In the genomic region with DNA sequence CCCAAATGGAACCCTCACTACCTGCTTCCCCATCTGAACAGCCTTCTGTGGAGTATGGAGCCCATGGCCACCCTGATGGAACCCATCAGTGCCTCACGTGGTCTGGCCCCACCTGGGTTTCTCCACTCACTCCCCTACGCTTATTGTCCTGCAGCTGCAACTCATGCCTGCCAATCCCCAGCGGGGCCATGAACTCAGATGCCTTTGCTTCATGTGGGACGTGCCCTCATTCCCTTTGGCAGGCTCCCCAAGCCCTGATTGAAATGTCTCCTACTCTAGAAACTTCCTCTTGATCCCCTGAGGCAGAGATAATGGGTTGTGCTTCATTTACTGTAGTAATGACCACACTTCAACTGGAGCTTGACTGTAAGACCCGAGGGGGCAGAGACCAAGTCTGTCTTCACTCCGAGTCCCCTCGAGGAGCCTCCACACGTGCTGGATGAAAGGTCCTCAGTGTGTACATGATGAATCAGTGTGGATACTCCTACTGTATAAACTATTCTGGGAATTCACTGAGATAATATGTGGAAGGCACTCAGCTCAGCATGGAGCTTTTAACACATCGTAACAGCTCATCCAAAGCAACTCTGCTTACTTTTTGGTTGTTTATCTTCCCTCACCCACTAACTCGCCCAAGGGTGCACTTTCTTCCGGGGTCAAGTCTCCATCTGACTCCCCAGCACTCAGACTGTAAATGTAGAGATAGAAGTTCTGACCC, we compare ENCODE assay signal across 13 cellular contexts.
A peak's percentile ranks its signal among the peaks of the same experiment; 100 is the strongest.
DNase-seq lines count a peak whose midpoint lies in the region; ATAC-seq, FAIRE-seq and TF ChIP-seq lines count a peak whose summit lies in the region.
"Had no signal": no experiment of that assay in that cellular context is flagged by ENCODE, and none has a peak within 500 bp of the region (broad histone marks: within the 10 kb centered on the region; RNA-seq: fewer than 3 reads in every experiment).

No MANE protein-coding gene starts in this region.

- no peak overlapping the region for H3K9ac ChIP-seq in IMR-90 (ENCODE audit: low read depth, low read length)
- no peak overlapping the region for H3K9ac ChIP-seq in mesenchymal stem cell (ENCODE audit: low read length)
- H3K9ac ChIP-seq: SK-N-SH had no signal

- H2AK5ac ChIP-seq in IMR-90 (ENCODE audit: low read depth, low read length), result no peak overlapping the region
- H2AK5ac ChIP-seq in mesenchymal stem cell (ENCODE audit: low read length, severe bottlenecking), result peak overlapping the region; percentile 98

- POLR2A ChIA-PET in A549 (lab: Yijun Ruan, JAX) (no interaction called here), IMR-90 (lab: Charles Lee; ENCODE audit: unreplicated experiment) (no interaction called here)

- 38% methylated on average over 11 of the region's 11 CpGs for WGBS in A549 (ENCODE audit: missing lambda C conversion rate)
- WGBS in IMR-90 (ENCODE audit: extremely low coverage in 2 of 2, insufficient read length in 1 of 2), 2 experiments, result 100% methylated on average over 1 of the region's 11 CpGs; no CpG with 5 or more reads in 1 of the 2 experiments
- WGBS in mesenchymal stem cell, result 66% methylated on average over 8 of the region's 11 CpGs
- WGBS in upper lobe of left lung, 2 donors, result 83 to 89% methylated on average over 11 of the region's 11 CpGs

- no TSS peak for BruUV-seq in IMR-90 (replicated peaks; lab: Mats Ljungman, UMichigan)

- FAIRE-seq in A549 (lab: Jason Lieb, UNC), result no peak
- FAIRE-seq: pancreas had no signal

- H4K91ac ChIP-seq in IMR-90 (ENCODE audit: insufficient read depth, low read depth, low read length) (no peak overlapping the region), mesenchymal stem cell (ENCODE audit: low read length) (no peak overlapping the region)

- no peaks in the 10 kb centered on the region for H4K20me1 ChIP-seq in IMR-90 (ENCODE audit: insufficient read depth, low read length)

- CTCF ChIA-PET in A549 (lab: Yijun Ruan, JAX), result interaction anchor here (1.1 to 5.3 kb wide), 4 partner anchors 25 to 234 kb away, joined by 3 to 26 read pairs (median 4); no protein-coding TSS in a partner anchor
- CTCF ChIA-PET in IMR-90 (lab: Yijun Ruan, JAX), result interaction anchor here (0.5 to 0.6 kb wide), 2 partner anchors 232 to 1581 kb away, joined by 3 read pairs; no protein-coding TSS in a partner anchor

- H3K27ac ChIP-seq in A549 (peak overlapping the region; percentile 74 to 84; a peak in 5 of 6 replicates), IMR-90 (ENCODE audit: insufficient read depth, low read length) (no peak overlapping the region), mesenchymal stem cell (ENCODE audit: low read length, poor library complexity, severe bottlenecking) (peak overlapping the region; percentile 78), upper lobe of left lung (no peak overlapping the region), dorsolateral prefrontal cortex (peak overlapping the region in 18 of 59 donors; percentile 4 to 90 (median 36))
- H3K27ac ChIP-seq: pancreas had no signal

- H3K9me3 ChIP-seq in A549 (no peaks in the 10 kb centered on the region), IMR-90 (ENCODE audit: control insufficient read depth, insufficient read depth, low read length) (no peaks in the 10 kb centered on the region; the same call in 1 of the 2 replicates), mesenchymal stem cell (ENCODE audit: control insufficient read depth, low read length) (no peaks in the 10 kb centered on the region), upper lobe of left lung (no peaks in the 10 kb centered on the region)
- H3K9me3 ChIP-seq: pancreas, SK-N-SH had no signal

- peak overlapping the region; percentile 67 for H3K4me2 ChIP-seq in A549
- H3K4me2 ChIP-seq in IMR-90 (ENCODE audit: low read depth, low read length), result 0 out of 2 replicates have a peak overlapping the region, but pooled peaks have one; percentile 26
- no peak overlapping the region for H3K4me2 ChIP-seq in mesenchymal stem cell (ENCODE audit: low read length, poor library complexity, severe bottlenecking)
- H3K4me2 ChIP-seq: SK-N-SH had no signal

- H2BK5ac ChIP-seq in IMR-90 (ENCODE audit: low read depth, low read length, poor library complexity, severe bottlenecking) (no peak overlapping the region), mesenchymal stem cell (ENCODE audit: low read depth, low read length, poor library complexity, severe bottlenecking) (peak overlapping the region; percentile 81)

- no peak overlapping the region for H2BK120ac ChIP-seq in IMR-90 (ENCODE audit: low read depth, low read length)
- no peak overlapping the region for H2BK120ac ChIP-seq in mesenchymal stem cell (ENCODE audit: low read depth, low read length)

- in situ Hi-C loops in IMR-90 (cut with MboI; ENCODE audit: low sequenced_read_pairs), result no loop called here

- intact Hi-C loops in IMR-90 (cut with micrococcal nuclease) (no loop called here), dorsolateral prefrontal cortex (cut with DNase I) (no loop called here)

- H3K79me1 ChIP-seq in IMR-90 (ENCODE audit: low read depth in 1 of 2, low read length in 2 of 2) (no peaks in the 10 kb centered on the region), mesenchymal stem cell (replicated peaks; ENCODE audit: low read length, poor library complexity, severe bottlenecking) (no peaks in the 10 kb centered on the region)

- TF ChIP-seq RAD21 in A549 (conservative IDR thresholded peaks at IDR 0.05 in 1 of 2, IDR thresholded peaks at IDR 0.05 in 1 of 2), result no peak
- TF ChIP-seq RAD21 in IMR-90 (IDR thresholded peaks at IDR 0.05; ENCODE audit: low read length), result no peak

- H3K27me3 ChIP-seq in IMR-90 (ENCODE audit: control insufficient read depth, insufficient read depth, low read length) (peaks cover 20% of the 10 kb centered on the region), mesenchymal stem cell (ENCODE audit: control insufficient read depth in 1 of 2, insufficient read depth in 1 of 2, low read length in 2 of 2) (no peaks in the 10 kb centered on the region), upper lobe of left lung (no peaks in the 10 kb centered on the region), dorsolateral prefrontal cortex (no peaks in the 10 kb centered on the region)
- H3K27me3 ChIP-seq: pancreas had no signal

- H2AK9ac ChIP-seq in IMR-90 (replicated peaks; ENCODE audit: low read depth, low read length, poor library complexity), result no peak overlapping the region

- DNase-seq in A549 (ENCODE audit: low read depth in 1 of 2, low spot score in 1 of 2) (peak in 1 of 2 experiments; percentile 70), IMR-90 (peak; percentile 70), choroid plexus epithelial cell (ENCODE audit: low read depth) (peak; percentile 94), mesenchymal stem cell (peak; percentile 42), upper lobe of left lung (no peak), RPMI8226 (no peak), dorsolateral prefrontal cortex (no peak)
- DNase-seq: activated CD8-positive, alpha-beta memory T cell treated with anti-CD3 and anti-CD28 coated beads, Interleukin-2, amount 50 U/mL, for 4 hours; NCI-H2171; pancreas; SK-N-SH had no signal

- H3K4me3 ChIP-seq in A549 (no peak overlapping the region), IMR-90 (ENCODE audit: insufficient read depth, low read depth, low read length) (no peak overlapping the region), choroid plexus epithelial cell (ENCODE audit: low read depth, low read length) (no peak overlapping the region), mesenchymal stem cell (ENCODE audit: insufficient read depth in 1 of 2, low read depth in 1 of 2, low read length in 2 of 2) (no peak overlapping the region), upper lobe of left lung (no peak overlapping the region), dorsolateral prefrontal cortex (no peak overlapping the region)
- H3K4me3 ChIP-seq: coronary artery, pancreas had no signal

- TF ChIP-seq POLR2A in A549 (IDR thresholded peaks at IDR 0.05; ENCODE audit: low read length) (no peak), IMR-90 (IDR thresholded peaks at IDR 0.05; ENCODE audit: low read depth, low read length) (no peak), upper lobe of left lung (IDR thresholded peaks at IDR 0.05) (no peak)

- H2BK12ac ChIP-seq in mesenchymal stem cell (ENCODE audit: low read length in 2 of 2), result peak overlapping the region in 1 of 2 experiments; percentile 87

- H3K56ac ChIP-seq in IMR-90 (ENCODE audit: extremely low read depth, insufficient read depth, low read length), result no peak overlapping the region

- H3K4ac ChIP-seq in IMR-90 (ENCODE audit: low read depth, low read length) (no peak overlapping the region), mesenchymal stem cell (ENCODE audit: low read depth in 1 of 2, low read length in 2 of 2) (no peak overlapping the region)

- no peak overlapping the region for H2AFZ ChIP-seq in IMR-90 (replicated peaks; ENCODE audit: low read length, poor library complexity)
- no peak overlapping the region for H2AFZ ChIP-seq in mesenchymal stem cell (ENCODE audit: low read depth, low read length)

- H4K8ac ChIP-seq in IMR-90 (ENCODE audit: low read depth in 2 of 2, low read length in 2 of 2) (no peak overlapping the region), mesenchymal stem cell (ENCODE audit: low read length) (no peak overlapping the region)

- no peak for TF ChIP-seq EP300 in A549 (IDR thresholded peaks at IDR 0.05)
- no peak for TF ChIP-seq EP300 in upper lobe of left lung (IDR thresholded peaks at IDR 0.05)

- H3K36me3 ChIP-seq in IMR-90 (ENCODE audit: control insufficient read depth, insufficient read depth, low read length) (no peaks in the 10 kb centered on the region), mesenchymal stem cell (ENCODE audit: control insufficient read depth in 1 of 2, insufficient read depth in 2 of 2, low read depth in 1 of 2, low read length in 2 of 2) (no peaks in the 10 kb centered on the region), upper lobe of left lung (no peaks in the 10 kb centered on the region)
- H3K36me3 ChIP-seq: pancreas had no signal

- H3K9me1 ChIP-seq in IMR-90 (ENCODE audit: insufficient read depth, low read length), result no peaks in the 10 kb centered on the region

- dilution Hi-C loops in IMR-90 (cut with HindIII; ENCODE audit: low sequenced_read_pairs, unreplicated experiment), result no loop called here

- ATAC-seq in A549 (peak in 1 of 2 experiments; percentile 11; a peak in 2 of 6 replicates), IMR-90 (ENCODE audit: low read depth) (peak; percentile 67), upper lobe of left lung (ENCODE audit: low FRiP score in 2 of 2) (no peak), GM18498 (IDR thresholded peaks at IDR 0.05; ENCODE audit: unreplicated experiment) (no peak)
- ATAC-seq: pancreas had no signal

- no peak for TF ChIP-seq CTCF in A549 (IDR thresholded peaks at IDR 0.05)
- TF ChIP-seq CTCF in IMR-90 (conservative IDR thresholded peaks at IDR 0.05; ENCODE audit: low read depth, low read length), result no peak
- no peak for TF ChIP-seq CTCF in choroid plexus epithelial cell (conservative IDR thresholded peaks at IDR 0.05; ENCODE audit: low read depth, low read length)
- TF ChIP-seq CTCF in upper lobe of left lung (IDR thresholded peaks at IDR 0.05), result no peak
- TF ChIP-seq CTCF in dorsolateral prefrontal cortex (IDR thresholded peaks at IDR 0.05 in 54 of 56, conservative IDR thresholded peaks at IDR 0.05 in 2 of 56; ENCODE audit: low read depth in 1 of 56, partially characterized antibody in 56 of 56), result no peak

- no peak overlapping the region for H2BK20ac ChIP-seq in IMR-90 (ENCODE audit: low read depth, low read length)

- H3K23ac ChIP-seq in IMR-90 (ENCODE audit: low read depth, low read length) (no peak overlapping the region), mesenchymal stem cell (ENCODE audit: low read length in 2 of 2) (no peak overlapping the region)

- no peak overlapping the region for H2BK15ac ChIP-seq in IMR-90 (ENCODE audit: low read depth, low read length)
- H2BK15ac ChIP-seq in mesenchymal stem cell (ENCODE audit: low read depth, poor library complexity, severe bottlenecking), result peak overlapping the region; percentile 55

- H3K14ac ChIP-seq in IMR-90 (replicated peaks; ENCODE audit: low read depth, low read length) (no peak overlapping the region), mesenchymal stem cell (ENCODE audit: low read length in 2 of 2) (peak overlapping the region in 1 of 2 experiments; percentile 71)

- H4K5ac ChIP-seq in IMR-90 (ENCODE audit: low read depth, low read length), result no peak overlapping the region

- peaks cover 73% of the 10 kb centered on the region for H3K4me1 ChIP-seq in A549
- H3K4me1 ChIP-seq in IMR-90 (ENCODE audit: control insufficient read depth, insufficient read depth, low read length), result peaks cover 23% of the 10 kb centered on the region
- H3K4me1 ChIP-seq in mesenchymal stem cell (ENCODE audit: control insufficient read depth, insufficient read depth, low read depth, low read length), result peaks cover 27% of the 10 kb centered on the region
- peaks cover 26 to 39% (median 34%) of the 10 kb centered on the region in 4 donors for H3K4me1 ChIP-seq in upper lobe of left lung

- no peak overlapping the region for H3K18ac ChIP-seq in IMR-90 (ENCODE audit: low read depth, low read length)
- no peak overlapping the region for H3K18ac ChIP-seq in mesenchymal stem cell (ENCODE audit: low read depth in 1 of 2, low read length in 2 of 2)

Comparison
In these comparisons a context has a peak if more than half of its experiments do, and no peak if none do; other contexts are left out.
1. DNase-seq: peak in IMR-90 (single experiment), choroid plexus epithelial cell (single experiment) and mesenchymal stem cell (single experiment); none in upper lobe of left lung (0 of 2), RPMI8226 (single experiment) and dorsolateral prefrontal cortex (0 of 10).
2. H3K27ac ChIP-seq: peak in A549 (2 of 2) and mesenchymal stem cell (single experiment); none in IMR-90 (single experiment) and upper lobe of left lung (0 of 4).